8 cellular contexts compared by ENCODE assay signal in genomic region chr16:3718019-3718391, GRCh38. TPM values are rescaled to one million over a fixed set of nuclear protein-coding genes. Genes with fewer than 3 reads are reported as not detected.
A peak's percentile ranks its signal among the peaks of the same experiment; 100 is the strongest.
DNase-seq lines count a peak whose midpoint lies in the region; ATAC-seq, FAIRE-seq and TF ChIP-seq lines count a peak whose summit lies in the region.

No MANE protein-coding gene starts in this region.

- H3K4me3 ChIP-seq in Peyer's patch (peak overlapping the region; percentile 62 to 92 (median 88)), endothelial cell of umbilical vein (replicated peaks in 1 of 3; ENCODE audit: insufficient read depth in 1 of 3, low read depth in 1 of 3, low read length in 3 of 3) (peak overlapping the region; percentile 51 to 96 (median 79)), pancreas (peak overlapping the region; percentile 84 to 98 (median 88))

- peaks cover 45% of the 10 kb centered on the region for H3K36me3 Mint-ChIP-seq in Calu3 (ENCODE audit: insufficient read depth, unreplicated experiment)

- H3K4me2 ChIP-seq in endothelial cell of umbilical vein (ENCODE audit: insufficient read depth, low read length) = peak overlapping the region; percentile 90

- intact Hi-C loops in Calu3 (cut with micrococcal nuclease; ENCODE audit: unreplicated experiment) (no loop called here), endothelial cell of umbilical vein (cut with micrococcal nuclease) (no loop called here), pancreas (cut with DNase I) (no loop called here)

- dilution Hi-C loops in endothelial cell of umbilical vein (cut with MboI; ENCODE audit: extremely low pct_ligation_motif_present, low sequenced_read_pairs) = no loop called here

- H3K9me3 Mint-ChIP-seq in Calu3 (ENCODE audit: low read depth, unreplicated experiment) = no peaks in the 10 kb centered on the region

- TF ChIP-seq CTCF in Calu3 (IDR thresholded peaks at IDR 0.05; ENCODE audit: unreplicated experiment) = no peak
- TF ChIP-seq CTCF in Peyer's patch (IDR thresholded peaks at IDR 0.05) = no peak
- no peak for TF ChIP-seq CTCF in endothelial cell of umbilical vein (IDR thresholded peaks at IDR 0.05; ENCODE audit: extremely low read depth in 1 of 2, insufficient read depth in 1 of 2, low read depth in 1 of 2, low read length in 2 of 2)
- TF ChIP-seq CTCF in pancreas (IDR thresholded peaks at IDR 0.05) = no peak

- peaks cover 33% of the 10 kb centered on the region for H3K4me1 Mint-ChIP-seq in Calu3 (ENCODE audit: low read depth, unreplicated experiment)

- ATAC-seq in pancreas = no peak
- no peak for ATAC-seq in HG02938 (IDR thresholded peaks at IDR 0.05; ENCODE audit: unreplicated experiment)
- ATAC-seq in HG03571 (IDR thresholded peaks at IDR 0.05; ENCODE audit: unreplicated experiment) = no peak

- POLR2A ChIA-PET in endothelial cell of umbilical vein (lab: Charles Lee) = no interaction called here

- H4K20me1 ChIP-seq in endothelial cell of umbilical vein (replicated peaks; ENCODE audit: control insufficient read depth, extremely low read depth, insufficient read depth, low read length) = no peaks in the 10 kb centered on the region

- FAIRE-seq in endothelial cell of umbilical vein (lab: Jason Lieb, UNC) (peak; percentile 8), pancreas (lab: Jason Lieb, UNC) (no peak), GM19239 (lab: Jason Lieb, UNC) (no peak)

- H3K9me1 ChIP-seq in endothelial cell of umbilical vein (replicated peaks; ENCODE audit: control insufficient read depth, extremely low read depth, insufficient read depth, low read length) = no peaks in the 10 kb centered on the region

- BruUV-seq in Calu3 (replicated peaks; lab: Mats Ljungman, UMichigan) = TSS peak; percentile 96
- no TSS peak for BruUV-seq in endothelial cell of umbilical vein (replicated peaks; lab: Mats Ljungman, UMichigan)

- no peaks in the 10 kb centered on the region for H3K27me3 ChIP-seq in Peyer's patch
- no peaks in the 10 kb centered on the region for H3K27me3 ChIP-seq in endothelial cell of umbilical vein (ENCODE audit: control insufficient read depth in 2 of 2, insufficient read depth in 2 of 2, low read length in 2 of 2)
- no peaks in the 10 kb centered on the region for H3K27me3 ChIP-seq in pancreas

- no peaks in the 10 kb centered on the region for H3K27me3 Mint-ChIP-seq in Calu3 (ENCODE audit: unreplicated experiment)

- H3K27ac ChIP-seq in Peyer's patch (peak overlapping the region; percentile 85 to 91 (median 88)), endothelial cell of umbilical vein (ENCODE audit: insufficient read depth, low read depth, low read length) (peak overlapping the region; percentile 71), pancreas (peak overlapping the region; percentile 75 to 92 (median 86))

- no peak for TF ChIP-seq POLR2A in Peyer's patch (IDR thresholded peaks at IDR 0.05)
- no peak for TF ChIP-seq POLR2A in endothelial cell of umbilical vein (IDR thresholded peaks at IDR 0.05; ENCODE audit: low read depth, low read length)

- peak overlapping the region; percentile 74 for H2AFZ ChIP-seq in endothelial cell of umbilical vein (ENCODE audit: low read depth, low read length)

- H3K27ac Mint-ChIP-seq in Calu3 (ENCODE audit: unreplicated experiment) = peak overlapping the region; percentile 67

- H3K36me3 ChIP-seq in Peyer's patch (no peaks in the 10 kb centered on the region), endothelial cell of umbilical vein (ENCODE audit: control insufficient read depth in 2 of 2, extremely low read depth in 1 of 2, insufficient read depth in 2 of 2, low read length in 2 of 2) (peaks cover 0 to 6% of the 10 kb centered on the region in 2 experiments), pancreas (no peaks in the 10 kb centered on the region)

- no peaks in the 10 kb centered on the region for H3K9me3 ChIP-seq in Peyer's patch
- no peaks in the 10 kb centered on the region for H3K9me3 ChIP-seq in endothelial cell of umbilical vein (replicated peaks; ENCODE audit: control insufficient read depth, insufficient read depth, low read length)
- no peaks in the 10 kb centered on the region for H3K9me3 ChIP-seq in pancreas

- H3K4me3 Mint-ChIP-seq in Calu3 (ENCODE audit: low read depth, unreplicated experiment) = peak overlapping the region; percentile 95

- 21 to 26% methylated on average over 5 of the region's 5 CpGs for WGBS in pancreas, 2 donors

- DNase-seq in Calu3 = no peak
- no peak for DNase-seq in Peyer's patch
- DNase-seq in endothelial cell of umbilical vein (ENCODE audit: low read depth, low spot score) = no peak
- no peak for DNase-seq in pancreas
- no peak for DNase-seq in stimulated activated CD8-positive, alpha-beta memory T cell treated with anti-CD3 and anti-CD28 coated beads, Interleukin-4, amount 100 ng/mL, for 48 hours
- no peak for DNase-seq in GM19239 (ENCODE audit: insufficient read length, low spot score)

- peaks cover 36% of the 10 kb centered on the region for H3K79me2 ChIP-seq in endothelial cell of umbilical vein (ENCODE audit: control insufficient read depth, insufficient read depth, low read length)

- H3K4me1 ChIP-seq in Peyer's patch (peaks cover 0 to 18% (median 0%) of the 10 kb centered on the region in 4 donors), endothelial cell of umbilical vein (ENCODE audit: control insufficient read depth, extremely low read depth, insufficient read depth, low read length) (peaks cover 14% of the 10 kb centered on the region), pancreas (peaks cover 0 to 20% (median 12%) of the 10 kb centered on the region in 3 donors)

- CTCF ChIA-PET in Calu3 (lab: Charles Lee) (interaction anchor here (1.1 kb wide), 1 partner anchor 11 kb away, joined by 5 read pairs; no protein-coding TSS in a partner anchor), endothelial cell of umbilical vein (lab: Charles Lee) (interaction anchor here (2.1 kb wide), 1 partner anchor 28 kb away, joined by 11 read pairs; no protein-coding TSS in a partner anchor)

- peak overlapping the region; percentile 72 for H3K9ac ChIP-seq in endothelial cell of umbilical vein (replicated peaks; ENCODE audit: extremely low read depth, insufficient read depth, low read length)

TF ChIP-seq in endothelial cell of umbilical vein, 7 proteins besides CTCF, POLR2A, EP300 and RAD21:
- TF ChIP-seq MAX (IDR thresholded peaks at IDR 0.05; ENCODE audit: insufficient read depth, insufficient read length) = no peak
- no peak for TF ChIP-seq GATA2 (IDR thresholded peaks at IDR 0.05; ENCODE audit: insufficient read depth, insufficient read length, low read depth, low read length)
- TF ChIP-seq EZH2 (IDR thresholded peaks at IDR 0.05; ENCODE audit: borderline replicate concordance, low read depth, low read length, severe bottlenecking) = no peak
- TF ChIP-seq MYC (IDR thresholded peaks at IDR 0.05; ENCODE audit: low read depth, low read length) = no peak
- TF ChIP-seq POLR2AphosphoS5 (IDR thresholded peaks at IDR 0.05; ENCODE audit: insufficient read depth, low read depth, low read length) = no peak
- TF ChIP-seq JUN (IDR thresholded peaks at IDR 0.05; ENCODE audit: borderline replicate concordance, insufficient read depth, insufficient read length, low read depth) = no peak
- TF ChIP-seq FOS (IDR thresholded peaks at IDR 0.05; ENCODE audit: borderline replicate concordance, insufficient read depth, low read length) = no peak

RNA-seq across cellular contexts. Expression of gene TRAP1, which starts 0.7 kb away (rescaled TPM):
- 232 and 244 TPM in 2 replicates for total RNA-seq in Calu3 (2022)
- 100 to 1,000 TPM in 1 of 4 donors, 10 to 100 TPM in 3; 18.9 to 151 (median 52.8) TPM for total RNA-seq in Peyer's patch
- total RNA-seq in endothelial cell of umbilical vein = 102 and 109 TPM in 2 replicates
- 95.6 and 117 TPM in 2 replicates for polyA plus RNA-seq in endothelial cell of umbilical vein
- 83.7 and 93.3 TPM in 2 replicates for polyA plus RNA-seq in endothelial cell of umbilical vein (2011; cell fraction: cytosol; rRNA removed)
- 220 and 227 TPM in 2 replicates for polyA plus RNA-seq in endothelial cell of umbilical vein (2011; cell fraction: nucleus; rRNA removed)
- polyA plus RNA-seq in endothelial cell of umbilical vein (2012) = 127 and 149 TPM in 2 replicates
- 167 and 174 TPM in 2 replicates for polyA minus RNA-seq in endothelial cell of umbilical vein
- 173 TPM for polyA minus RNA-seq in endothelial cell of umbilical vein (2011; cell fraction: cytosol; rRNA and poly(A)+ RNA removed)
- polyA minus RNA-seq in endothelial cell of umbilical vein (2011; cell fraction: nucleus; rRNA and poly(A)+ RNA removed) = 61.2 and 73.1 TPM in 2 replicates
- total RNA-seq in pancreas = 100 to 1,000 TPM in 1 of 6 donors, 10 to 100 TPM in 5; 58.0 to 133 (median 82.7) TPM
- 100 to 1,000 TPM in 1 of 2 donors, 10 to 100 TPM in 1; 80.8 to 254 TPM for polyA plus RNA-seq in pancreas
